1 cellular context compared by ENCODE assay signal in the genomic region with DNA sequence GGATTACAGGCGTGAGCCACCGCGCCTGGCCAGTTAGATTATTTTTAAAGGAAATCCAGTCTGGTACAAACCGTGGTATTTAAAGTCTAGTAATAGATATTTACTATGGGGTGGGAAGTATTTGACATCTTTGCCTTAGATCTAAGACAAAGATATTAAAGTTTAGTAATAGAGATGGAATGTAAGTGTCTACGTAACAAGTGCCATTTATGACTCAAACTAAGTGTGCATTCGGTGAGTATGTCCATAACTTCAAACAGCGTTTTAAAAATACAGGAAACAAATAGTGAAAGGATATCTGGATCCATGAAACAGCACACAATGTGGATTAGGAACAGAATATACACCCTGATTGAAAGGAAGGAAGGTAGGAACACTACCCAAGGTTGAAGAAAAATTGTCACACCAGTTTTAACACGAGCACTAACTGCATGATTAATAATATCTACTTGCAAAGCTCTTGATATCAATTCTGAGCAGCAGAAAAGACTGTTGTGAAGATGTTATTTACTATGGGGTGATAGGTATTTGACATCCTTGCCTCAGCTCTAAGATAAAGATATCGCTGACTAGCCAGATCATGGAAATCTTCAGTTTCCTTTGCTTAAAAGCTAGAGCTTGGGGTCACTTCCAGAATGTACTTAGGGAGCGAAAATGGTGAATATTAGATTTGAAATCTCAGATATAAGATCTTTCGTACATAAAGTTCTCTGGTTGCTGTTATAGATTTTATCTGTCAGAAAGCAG.
A peak's percentile ranks its signal among the peaks of the same experiment; 100 is the strongest.
TF ChIP-seq lines count a peak whose summit lies in the region.

No MANE protein-coding gene starts in this region.

TF ChIP-seq in SK-N-SH, 30 proteins besides CTCF, POLR2A, EP300 and RAD21 (continued from another document):
- TF ChIP-seq TEAD4 (IDR thresholded peaks at IDR 0.05; ENCODE audit: borderline replicate concordance, insufficient read depth) (0 out of 2 replicates have a peak, but pooled peaks have one; percentile 33), TCF12 (IDR thresholded peaks at IDR 0.05) (peak; percentile 58), JUND (IDR thresholded peaks at IDR 0.05) (peak; percentile 78), SMC3 (IDR thresholded peaks at IDR 0.05; ENCODE audit: low read depth, low read length) (no peak), FOSL2 (IDR thresholded peaks at IDR 0.05; ENCODE audit: borderline replicate concordance, low read depth) (peak; percentile 78), PBX3 (IDR thresholded peaks at IDR 0.05) (peak; percentile 56; the same call in 1 of the 2 replicates), IRF3 (IDR thresholded peaks at IDR 0.05; ENCODE audit: low read depth, low read length) (no peak), POLR2AphosphoS5 (IDR thresholded peaks at IDR 0.05; ENCODE audit: low read depth, low read length) (peak; percentile 46; the same call in 1 of the 2 replicates)
